2 cellular contexts compared by ENCODE assay signal in the genomic region with DNA sequence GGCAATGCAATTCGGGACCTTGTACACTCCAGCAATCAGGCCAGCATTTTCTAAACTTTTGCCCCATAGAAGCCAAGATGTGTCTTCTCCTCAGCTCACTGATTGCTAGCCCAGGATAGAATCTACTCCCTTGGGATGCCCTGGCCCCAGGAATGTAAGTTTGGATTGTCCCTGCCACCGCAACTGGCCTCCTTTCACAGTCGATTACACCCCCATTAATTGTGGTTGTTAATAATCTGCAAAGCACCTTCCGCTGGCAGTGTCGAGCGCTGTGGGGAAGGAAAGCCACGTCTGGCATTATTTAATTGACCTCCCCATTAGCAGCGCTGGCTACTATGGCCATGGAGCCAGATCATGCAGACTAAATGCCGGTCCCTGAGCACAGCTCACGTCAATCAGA.
TF ChIP-seq lines count a peak whose summit lies in the region.

No MANE protein-coding gene starts in this region.

TF ChIP-seq in neural cell, 6 proteins besides CTCF, POLR2A, EP300 and RAD21 (continued from another document):
- TF ChIP-seq, protein P1, sequence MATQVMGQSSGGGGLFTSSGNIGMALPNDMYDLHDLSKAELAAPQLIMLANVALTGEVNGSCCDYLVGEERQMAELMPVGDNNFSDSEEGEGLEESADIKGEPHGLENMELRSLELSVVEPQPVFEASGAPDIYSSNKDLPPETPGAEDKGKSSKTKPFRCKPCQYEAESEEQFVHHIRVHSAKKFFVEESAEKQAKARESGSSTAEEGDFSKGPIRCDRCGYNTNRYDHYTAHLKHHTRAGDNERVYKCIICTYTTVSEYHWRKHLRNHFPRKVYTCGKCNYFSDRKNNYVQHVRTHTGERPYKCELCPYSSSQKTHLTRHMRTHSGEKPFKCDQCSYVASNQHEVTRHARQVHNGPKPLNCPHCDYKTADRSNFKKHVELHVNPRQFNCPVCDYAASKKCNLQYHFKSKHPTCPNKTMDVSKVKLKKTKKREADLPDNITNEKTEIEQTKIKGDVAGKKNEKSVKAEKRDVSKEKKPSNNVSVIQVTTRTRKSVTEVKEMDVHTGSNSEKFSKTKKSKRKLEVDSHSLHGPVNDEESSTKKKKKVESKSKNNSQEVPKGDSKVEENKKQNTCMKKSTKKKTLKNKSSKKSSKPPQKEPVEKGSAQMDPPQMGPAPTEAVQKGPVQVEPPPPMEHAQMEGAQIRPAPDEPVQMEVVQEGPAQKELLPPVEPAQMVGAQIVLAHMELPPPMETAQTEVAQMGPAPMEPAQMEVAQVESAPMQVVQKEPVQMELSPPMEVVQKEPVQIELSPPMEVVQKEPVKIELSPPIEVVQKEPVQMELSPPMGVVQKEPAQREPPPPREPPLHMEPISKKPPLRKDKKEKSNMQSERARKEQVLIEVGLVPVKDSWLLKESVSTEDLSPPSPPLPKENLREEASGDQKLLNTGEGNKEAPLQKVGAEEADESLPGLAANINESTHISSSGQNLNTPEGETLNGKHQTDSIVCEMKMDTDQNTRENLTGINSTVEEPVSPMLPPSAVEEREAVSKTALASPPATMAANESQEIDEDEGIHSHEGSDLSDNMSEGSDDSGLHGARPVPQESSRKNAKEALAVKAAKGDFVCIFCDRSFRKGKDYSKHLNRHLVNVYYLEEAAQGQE (IDR thresholded peaks at IDR 0.05; ENCODE audit: borderline replicate concordance): no peak
- TF ChIP-seq MXI1 (conservative IDR thresholded peaks at IDR 0.05; ENCODE audit: poor library complexity, severe bottlenecking) (no peak), SMC3 (conservative IDR thresholded peaks at IDR 0.05; ENCODE audit: poor library complexity) (no peak), POLR2AphosphoS5 (IDR thresholded peaks at IDR 0.05) (no peak)

TF ChIP-seq in HepG2, 621 proteins besides CTCF, POLR2A, EP300 and RAD21 (continued from another document):
- TF ChIP-seq, protein P2, sequence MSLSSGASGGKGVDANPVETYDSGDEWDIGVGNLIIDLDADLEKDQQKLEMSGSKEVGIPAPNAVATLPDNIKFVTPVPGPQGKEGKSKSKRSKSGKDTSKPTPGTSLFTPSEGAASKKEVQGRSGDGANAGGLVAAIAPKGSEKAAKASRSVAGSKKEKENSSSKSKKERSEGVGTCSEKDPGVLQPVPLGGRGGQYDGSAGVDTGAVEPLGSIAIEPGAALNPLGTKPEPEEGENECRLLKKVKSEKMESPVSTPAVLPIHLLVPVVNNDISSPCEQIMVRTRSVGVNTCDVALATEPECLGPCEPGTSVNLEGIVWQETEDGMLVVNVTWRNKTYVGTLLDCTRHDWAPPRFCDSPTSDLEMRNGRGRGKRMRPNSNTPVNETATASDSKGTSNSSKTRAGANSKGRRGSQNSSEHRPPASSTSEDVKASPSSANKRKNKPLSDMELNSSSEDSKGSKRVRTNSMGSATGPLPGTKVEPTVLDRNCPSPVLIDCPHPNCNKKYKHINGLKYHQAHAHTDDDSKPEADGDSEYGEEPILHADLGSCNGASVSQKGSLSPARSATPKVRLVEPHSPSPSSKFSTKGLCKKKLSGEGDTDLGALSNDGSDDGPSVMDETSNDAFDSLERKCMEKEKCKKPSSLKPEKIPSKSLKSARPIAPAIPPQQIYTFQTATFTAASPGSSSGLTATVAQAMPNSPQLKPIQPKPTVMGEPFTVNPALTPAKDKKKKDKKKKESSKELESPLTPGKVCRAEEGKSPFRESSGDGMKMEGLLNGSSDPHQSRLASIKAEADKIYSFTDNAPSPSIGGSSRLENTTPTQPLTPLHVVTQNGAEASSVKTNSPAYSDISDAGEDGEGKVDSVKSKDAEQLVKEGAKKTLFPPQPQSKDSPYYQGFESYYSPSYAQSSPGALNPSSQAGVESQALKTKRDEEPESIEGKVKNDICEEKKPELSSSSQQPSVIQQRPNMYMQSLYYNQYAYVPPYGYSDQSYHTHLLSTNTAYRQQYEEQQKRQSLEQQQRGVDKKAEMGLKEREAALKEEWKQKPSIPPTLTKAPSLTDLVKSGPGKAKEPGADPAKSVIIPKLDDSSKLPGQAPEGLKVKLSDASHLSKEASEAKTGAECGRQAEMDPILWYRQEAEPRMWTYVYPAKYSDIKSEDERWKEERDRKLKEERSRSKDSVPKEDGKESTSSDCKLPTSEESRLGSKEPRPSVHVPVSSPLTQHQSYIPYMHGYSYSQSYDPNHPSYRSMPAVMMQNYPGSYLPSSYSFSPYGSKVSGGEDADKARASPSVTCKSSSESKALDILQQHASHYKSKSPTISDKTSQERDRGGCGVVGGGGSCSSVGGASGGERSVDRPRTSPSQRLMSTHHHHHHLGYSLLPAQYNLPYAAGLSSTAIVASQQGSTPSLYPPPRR (CRISPR knock-in tag; IDR thresholded peaks at IDR 0.05; ENCODE audit: borderline replicate concordance): no peak
- no peak for TF ChIP-seq ZNF20 (CRISPR knock-in tag; IDR thresholded peaks at IDR 0.05)
- TF ChIP-seq SNAPC2 (CRISPR knock-in tag; IDR thresholded peaks at IDR 0.05): no peak
- no peak for TF ChIP-seq ZNF7 (CRISPR knock-in tag; IDR thresholded peaks at IDR 0.05)
- TF ChIP-seq, protein P3, sequence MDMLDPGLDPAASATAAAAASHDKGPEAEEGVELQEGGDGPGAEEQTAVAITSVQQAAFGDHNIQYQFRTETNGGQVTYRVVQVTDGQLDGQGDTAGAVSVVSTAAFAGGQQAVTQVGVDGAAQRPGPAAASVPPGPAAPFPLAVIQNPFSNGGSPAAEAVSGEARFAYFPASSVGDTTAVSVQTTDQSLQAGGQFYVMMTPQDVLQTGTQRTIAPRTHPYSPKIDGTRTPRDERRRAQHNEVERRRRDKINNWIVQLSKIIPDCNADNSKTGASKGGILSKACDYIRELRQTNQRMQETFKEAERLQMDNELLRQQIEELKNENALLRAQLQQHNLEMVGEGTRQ (IDR thresholded peaks at IDR 0.05; ENCODE audit: low read depth, low read length): no peak
- TF ChIP-seq, protein P3 (CRISPR knock-in tag; IDR thresholded peaks at IDR 0.05; ENCODE audit: borderline replicate concordance): no peak
- TF ChIP-seq HMG20A (CRISPR knock-in tag; IDR thresholded peaks at IDR 0.05; ENCODE audit: borderline replicate concordance): no peak
- no peak for TF ChIP-seq ZNF383 (CRISPR knock-in tag; IDR thresholded peaks at IDR 0.05; ENCODE audit: borderline replicate concordance)
- TF ChIP-seq, protein P4, sequence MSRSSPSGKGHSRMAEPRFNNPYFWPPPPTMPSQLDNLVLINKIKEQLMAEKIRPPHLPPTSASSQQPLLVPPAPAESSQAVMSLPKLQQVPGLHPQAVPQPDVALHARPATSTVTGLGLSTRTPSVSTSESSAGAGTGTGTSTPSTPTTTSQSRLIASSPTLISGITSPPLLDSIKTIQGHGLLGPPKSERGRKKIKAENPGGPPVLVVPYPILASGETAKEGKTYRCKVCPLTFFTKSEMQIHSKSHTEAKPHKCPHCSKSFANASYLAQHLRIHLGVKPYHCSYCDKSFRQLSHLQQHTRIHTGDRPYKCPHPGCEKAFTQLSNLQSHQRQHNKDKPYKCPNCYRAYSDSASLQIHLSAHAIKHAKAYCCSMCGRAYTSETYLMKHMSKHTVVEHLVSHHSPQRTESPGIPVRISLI (CRISPR knock-in tag; IDR thresholded peaks at IDR 0.05; ENCODE audit: borderline replicate concordance): no peak
- TF ChIP-seq KAT8 (CRISPR knock-in tag; IDR thresholded peaks at IDR 0.05): no peak
- no peak for TF ChIP-seq YY1 (IDR thresholded peaks at IDR 0.05; ENCODE audit: insufficient read depth, insufficient replicate concordance, low read depth, low read length)
- TF ChIP-seq, protein P5, sequence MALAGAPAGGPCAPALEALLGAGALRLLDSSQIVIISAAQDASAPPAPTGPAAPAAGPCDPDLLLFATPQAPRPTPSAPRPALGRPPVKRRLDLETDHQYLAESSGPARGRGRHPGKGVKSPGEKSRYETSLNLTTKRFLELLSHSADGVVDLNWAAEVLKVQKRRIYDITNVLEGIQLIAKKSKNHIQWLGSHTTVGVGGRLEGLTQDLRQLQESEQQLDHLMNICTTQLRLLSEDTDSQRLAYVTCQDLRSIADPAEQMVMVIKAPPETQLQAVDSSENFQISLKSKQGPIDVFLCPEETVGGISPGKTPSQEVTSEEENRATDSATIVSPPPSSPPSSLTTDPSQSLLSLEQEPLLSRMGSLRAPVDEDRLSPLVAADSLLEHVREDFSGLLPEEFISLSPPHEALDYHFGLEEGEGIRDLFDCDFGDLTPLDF (CRISPR knock-in tag; IDR thresholded peaks at IDR 0.05): no peak
- TF ChIP-seq HMGA1 (CRISPR knock-in tag; conservative IDR thresholded peaks at IDR 0.05): no peak
- TF ChIP-seq, protein P6, sequence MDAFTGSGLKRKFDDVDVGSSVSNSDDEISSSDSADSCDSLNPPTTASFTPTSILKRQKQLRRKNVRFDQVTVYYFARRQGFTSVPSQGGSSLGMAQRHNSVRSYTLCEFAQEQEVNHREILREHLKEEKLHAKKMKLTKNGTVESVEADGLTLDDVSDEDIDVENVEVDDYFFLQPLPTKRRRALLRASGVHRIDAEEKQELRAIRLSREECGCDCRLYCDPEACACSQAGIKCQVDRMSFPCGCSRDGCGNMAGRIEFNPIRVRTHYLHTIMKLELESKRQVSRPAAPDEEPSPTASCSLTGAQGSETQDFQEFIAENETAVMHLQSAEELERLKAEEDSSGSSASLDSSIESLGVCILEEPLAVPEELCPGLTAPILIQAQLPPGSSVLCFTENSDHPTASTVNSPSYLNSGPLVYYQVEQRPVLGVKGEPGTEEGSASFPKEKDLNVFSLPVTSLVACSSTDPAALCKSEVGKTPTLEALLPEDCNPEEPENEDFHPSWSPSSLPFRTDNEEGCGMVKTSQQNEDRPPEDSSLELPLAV (CRISPR knock-in tag; conservative IDR thresholded peaks at IDR 0.05; ENCODE audit: low read depth): no peak
- no peak for TF ChIP-seq CENPX (CRISPR knock-in tag; IDR thresholded peaks at IDR 0.05)
- TF ChIP-seq, protein P7, sequence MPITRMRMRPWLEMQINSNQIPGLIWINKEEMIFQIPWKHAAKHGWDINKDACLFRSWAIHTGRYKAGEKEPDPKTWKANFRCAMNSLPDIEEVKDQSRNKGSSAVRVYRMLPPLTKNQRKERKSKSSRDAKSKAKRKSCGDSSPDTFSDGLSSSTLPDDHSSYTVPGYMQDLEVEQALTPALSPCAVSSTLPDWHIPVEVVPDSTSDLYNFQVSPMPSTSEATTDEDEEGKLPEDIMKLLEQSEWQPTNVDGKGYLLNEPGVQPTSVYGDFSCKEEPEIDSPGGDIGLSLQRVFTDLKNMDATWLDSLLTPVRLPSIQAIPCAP (CRISPR knock-in tag; IDR thresholded peaks at IDR 0.05; ENCODE audit: low read depth): no peak
- no peak for TF ChIP-seq ZNF329 (CRISPR knock-in tag; IDR thresholded peaks at IDR 0.05; ENCODE audit: low read depth)
